Comparison of ENCODE assay signal across 4 cellular contexts in the genomic region with DNA sequence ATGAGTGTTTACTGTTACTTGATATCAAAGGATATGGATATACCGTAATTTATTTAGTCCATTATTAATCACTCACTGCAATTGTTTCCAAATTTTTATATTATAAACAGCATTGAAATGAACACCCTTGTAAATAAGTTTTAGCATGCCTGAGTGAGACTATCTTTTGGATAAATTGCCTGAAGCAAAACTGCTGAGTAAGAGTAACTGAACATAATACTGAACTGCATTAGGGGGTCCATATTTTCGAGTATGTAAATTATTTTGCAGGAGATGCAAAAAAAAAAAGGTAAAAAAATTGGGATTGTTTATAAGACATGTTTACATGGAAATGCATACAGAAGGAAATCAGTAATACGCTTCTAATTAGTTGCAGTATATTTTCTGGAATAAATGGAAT.
TF ChIP-seq lines count a peak whose summit lies in the region.

No MANE protein-coding gene starts in this region.

TF ChIP-seq in HepG2, 621 proteins besides CTCF, POLR2A, EP300 and RAD21:
- TF ChIP-seq ZMYM2 (CRISPR knock-in tag; IDR thresholded peaks at IDR 0.05) (no peak), POLR2G (IDR thresholded peaks at IDR 0.05; ENCODE audit: low read depth, low read length) (no peak), MAFF (IDR thresholded peaks at IDR 0.05; ENCODE audit: low read depth, low read length) (peak; percentile 81), MAFK (conservative IDR thresholded peaks at IDR 0.05 in 1 of 2, IDR thresholded peaks at IDR 0.05 in 1 of 2; ENCODE audit: low read length in 2 of 2) (peak; percentile 74 to 90)

TF ChIP-seq in A549, 52 proteins besides CTCF, POLR2A, EP300 and RAD21:
- TF ChIP-seq MAFK (IDR thresholded peaks at IDR 0.05; ENCODE audit: partially characterized antibody), result peak; percentile 62
- no peak for TF ChIP-seq PHF8 (IDR thresholded peaks at IDR 0.05; ENCODE audit: borderline replicate concordance, low read depth)

TF ChIP-seq in IMR-90, 13 proteins besides CTCF, POLR2A, EP300 and RAD21:
- TF ChIP-seq MAFK (IDR thresholded peaks at IDR 0.05; ENCODE audit: low read depth, low read length) (peak; percentile 90), MXI1 (IDR thresholded peaks at IDR 0.05; ENCODE audit: borderline replicate concordance, low read depth, low read length) (no peak)

TF ChIP-seq in K562, 482 proteins besides CTCF, POLR2A, EP300 and RAD21:
- peak; percentile 38; the same call in 1 of the 2 replicates for TF ChIP-seq C11orf30 (IDR thresholded peaks at IDR 0.05; ENCODE audit: low read depth)
- peak; percentile 42; the same call in 1 of the 2 replicates for TF ChIP-seq MAFF (IDR thresholded peaks at IDR 0.05; ENCODE audit: low read length)
- TF ChIP-seq SPI1 (IDR thresholded peaks at IDR 0.05; ENCODE audit: borderline replicate concordance, low read depth, low read length), result no peak
- no peak for TF ChIP-seq ESRRA (IDR thresholded peaks at IDR 0.05; ENCODE audit: borderline replicate concordance, low read depth)
- no peak for TF ChIP-seq PHF20 (IDR thresholded peaks at IDR 0.05; ENCODE audit: partially characterized antibody)
- TF ChIP-seq YY1 (IDR thresholded peaks at IDR 0.05; ENCODE audit: borderline replicate concordance in 1 of 3, control insufficient read depth in 1 of 3, extremely low read depth in 1 of 3, insufficient read depth in 3 of 3, insufficient read length in 1 of 3, insufficient replicate concordance in 2 of 3, low read depth in 1 of 3, low read length in 2 of 3), result no peak
- TF ChIP-seq U2AF2 (optimal IDR thresholded peaks at IDR 0.05; ENCODE audit: low read depth, low read length), result no peak
- TF ChIP-seq ZNF316 (IDR thresholded peaks at IDR 0.05), result peak; percentile 74
- TF ChIP-seq MAFK (IDR thresholded peaks at IDR 0.05; ENCODE audit: low read length), result peak; percentile 66
- TF ChIP-seq MAFG (tag; conservative IDR thresholded peaks at IDR 0.05), result peak; percentile 47
- no peak for TF ChIP-seq MBD2 (IDR thresholded peaks at IDR 0.05; ENCODE audit: borderline replicate concordance, low read depth)
- TF ChIP-seq ZNF778 (CRISPR knock-in tag; IDR thresholded peaks at IDR 0.05), result no peak
TF ChIP-seq in K562: peak in this region for 5.
